11 cellular contexts compared by ENCODE assay signal in the genomic region with DNA sequence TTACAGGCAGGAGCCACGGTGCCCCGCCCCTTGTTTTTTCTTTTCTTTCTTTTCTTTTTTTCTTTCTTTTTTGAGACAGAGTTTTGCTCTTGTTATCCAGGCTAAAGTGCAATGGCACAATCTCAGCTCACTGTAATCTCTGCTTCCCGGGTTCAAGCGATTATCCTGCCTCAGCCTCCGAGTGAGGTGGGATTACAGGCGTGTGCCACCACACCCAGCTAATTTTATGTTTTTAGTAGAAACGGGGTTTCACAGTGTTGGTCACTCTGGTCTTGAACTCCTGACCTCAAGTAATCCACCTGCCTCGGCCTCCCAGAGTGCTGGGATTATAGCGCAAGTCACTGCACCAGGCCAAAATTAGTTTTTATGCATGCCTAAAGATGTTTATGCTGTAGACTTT. TPM values are rescaled to one million over a fixed set of nuclear protein-coding genes. Genes with fewer than 3 reads are reported as not detected.
DNase-seq lines count a peak whose midpoint lies in the region; ATAC-seq, FAIRE-seq and TF ChIP-seq lines count a peak whose summit lies in the region.
"Had no signal": no experiment of that assay in that cellular context is flagged by ENCODE, and none has a peak within 500 bp of the region (broad histone marks: within the 10 kb centered on the region; RNA-seq: fewer than 3 reads in every experiment).

No MANE protein-coding gene starts in this region.

- DNase-seq in activated naive CD4-positive, alpha-beta T cell treated with anti-CD3 and anti-CD28 coated beads, Interleukin-2, amount 50 U/mL, for 16 hours, result no peak
- no peak for DNase-seq in SK-N-MC (ENCODE audit: low read depth, low spot score)
- DNase-seq in endothelial cell of umbilical vein (ENCODE audit: low read depth, low spot score), result no peak
- DNase-seq in smooth muscle cell (lab: John Stamatoyannopoulos, UW; ENCODE audit: unreplicated experiment), result no peak
- no peak for DNase-seq in CD8-positive, alpha-beta T cell
- DNase-seq in brain microvascular endothelial cell, result no peak
- no peak for DNase-seq in kidney
- DNase-seq: C1 segment of cervical spinal cord, NCI-H1105 had no signal

- H3K9me3 ChIP-seq in SK-N-MC (ENCODE audit: low read depth, low read length), result no peaks in the 10 kb centered on the region
- H3K9me3 ChIP-seq in endothelial cell of umbilical vein (replicated peaks; ENCODE audit: control insufficient read depth, insufficient read depth, low read length), result no peaks in the 10 kb centered on the region
- no peaks in the 10 kb centered on the region for H3K9me3 ChIP-seq in smooth muscle cell (replicated peaks; ENCODE audit: low read depth)
- H3K9me3 ChIP-seq in CD8-positive, alpha-beta T cell (ENCODE audit: low read length), result no peaks in the 10 kb centered on the region
- H3K9me3 ChIP-seq in kidney (ENCODE audit: control insufficient read depth in 1 of 2, low read length in 2 of 2), result no peaks in the 10 kb centered on the region

- peaks cover 68% of the 10 kb centered on the region for H3K36me3 ChIP-seq in SK-N-MC (ENCODE audit: insufficient read depth, low read length)
- peaks cover 21 to 30% of the 10 kb centered on the region in 2 experiments for H3K36me3 ChIP-seq in endothelial cell of umbilical vein (ENCODE audit: control insufficient read depth in 2 of 2, extremely low read depth in 1 of 2, insufficient read depth in 2 of 2, low read length in 2 of 2)
- peaks cover 9% of the 10 kb centered on the region for H3K36me3 ChIP-seq in smooth muscle cell (ENCODE audit: low read depth)
- H3K36me3 ChIP-seq in CD8-positive, alpha-beta T cell (ENCODE audit: insufficient read depth, low read length), result peaks cover 42% of the 10 kb centered on the region
- peaks cover 62% of the 10 kb centered on the region for H3K36me3 ChIP-seq in brain microvascular endothelial cell (replicated peaks)
- peaks cover 26 to 55% of the 10 kb centered on the region in 2 donors for H3K36me3 ChIP-seq in kidney (ENCODE audit: control insufficient read depth in 1 of 2, insufficient read depth in 2 of 2, low read length in 2 of 2)

- H2AFZ ChIP-seq in endothelial cell of umbilical vein (ENCODE audit: low read depth, low read length) (no peak overlapping the region), smooth muscle cell (ENCODE audit: low read depth) (no peak overlapping the region)

- H3K36me3 Mint-ChIP-seq in activated naive CD4-positive, alpha-beta T cell treated with anti-CD3 and anti-CD28 coated beads, Interleukin-2, amount 50 U/mL, for 24 hours, result peaks cover 30% of the 10 kb centered on the region
- peaks cover 70% of the 10 kb centered on the region for H3K36me3 Mint-ChIP-seq in CD8-positive, alpha-beta T cell

- intact Hi-C loops in endothelial cell of umbilical vein (cut with micrococcal nuclease) (no loop called here), kidney (cut with DNase I) (no loop called here)
- intact Hi-C loops in CD8-positive, alpha-beta T cell (cut with DNase I, micrococcal nuclease), result loop anchor here in 1 of 2 experiments (5.0 kb wide), 1 partner anchor 205 kb away; the partner anchor contains the start of gene FYTTD1

- H3K9me3 Mint-ChIP-seq in activated naive CD4-positive, alpha-beta T cell treated with anti-CD3 and anti-CD28 coated beads, Interleukin-2, amount 50 U/mL, for 24 hours, result no peaks in the 10 kb centered on the region
- H3K9me3 Mint-ChIP-seq in CD8-positive, alpha-beta T cell, result no peaks in the 10 kb centered on the region

- H3K9me1 ChIP-seq in endothelial cell of umbilical vein (replicated peaks; ENCODE audit: control insufficient read depth, extremely low read depth, insufficient read depth, low read length), result no peaks in the 10 kb centered on the region

- POLR2A ChIA-PET in endothelial cell of umbilical vein (lab: Charles Lee), result no interaction called here
- POLR2A ChIA-PET in CD8-positive, alpha-beta T cell (lab: Charles Lee), result no interaction called here

- no peaks in the 10 kb centered on the region for H3K27me3 Mint-ChIP-seq in activated naive CD4-positive, alpha-beta T cell treated with anti-CD3 and anti-CD28 coated beads, Interleukin-2, amount 50 U/mL, for 24 hours
- no peaks in the 10 kb centered on the region for H3K27me3 Mint-ChIP-seq in CD8-positive, alpha-beta T cell (ENCODE audit: low read depth)

- ATAC-seq in CD8-positive, alpha-beta T cell, result no peak

- WGBS in smooth muscle cell (ENCODE audit: low lambda C conversion rate), result 95% methylated on average over 9 of the region's 9 CpGs

- peak overlapping the region; percentile 93 for H3K4me3 ChIP-seq in SK-N-MC
- no peak overlapping the region for H3K4me3 ChIP-seq in endothelial cell of umbilical vein (replicated peaks in 1 of 3; ENCODE audit: insufficient read depth in 1 of 3, low read depth in 1 of 3, low read length in 3 of 3)
- peak overlapping the region; percentile 94 for H3K4me3 ChIP-seq in smooth muscle cell
- no peak overlapping the region for H3K4me3 ChIP-seq in CD8-positive, alpha-beta T cell (ENCODE audit: low read depth, low read length)
- H3K4me3 ChIP-seq in brain microvascular endothelial cell (ENCODE audit: low read depth, low read length), result no peak overlapping the region
- H3K4me3 ChIP-seq in kidney (ENCODE audit: low read length in 2 of 2), result no peak overlapping the region

- FAIRE-seq in endothelial cell of umbilical vein (lab: Jason Lieb, UNC) (peak; percentile 26), kidney (lab: Jason Lieb, UNC) (no peak)
- FAIRE-seq: GM19239 had no signal

- H3K9ac ChIP-seq in SK-N-MC (ENCODE audit: insufficient read length) (peak overlapping the region; percentile 100), endothelial cell of umbilical vein (replicated peaks; ENCODE audit: extremely low read depth, insufficient read depth, low read length) (no peak overlapping the region), smooth muscle cell (ENCODE audit: low read depth) (no peak overlapping the region), kidney (ENCODE audit: low read length in 2 of 2) (no peak overlapping the region)

- H3K27me3 ChIP-seq in endothelial cell of umbilical vein (ENCODE audit: control insufficient read depth in 2 of 2, insufficient read depth in 2 of 2, low read length in 2 of 2) (no peaks in the 10 kb centered on the region), smooth muscle cell (ENCODE audit: low read depth) (no peaks in the 10 kb centered on the region), brain microvascular endothelial cell (replicated peaks) (no peaks in the 10 kb centered on the region)
- no peaks in the 10 kb centered on the region for H3K27me3 ChIP-seq in CD8-positive, alpha-beta T cell (ENCODE audit: insufficient read depth, low read length)

- no peak for TF ChIP-seq CTCF in endothelial cell of umbilical vein (IDR thresholded peaks at IDR 0.05; ENCODE audit: extremely low read depth in 1 of 2, insufficient read depth in 1 of 2, low read depth in 1 of 2, low read length in 2 of 2)
- TF ChIP-seq CTCF in smooth muscle cell (IDR thresholded peaks at IDR 0.05; ENCODE audit: borderline replicate concordance, insufficient read depth, poor library complexity, severe bottlenecking), result no peak
- no peak for TF ChIP-seq CTCF in CD8-positive, alpha-beta T cell (IDR thresholded peaks at IDR 0.05)
- TF ChIP-seq CTCF in brain microvascular endothelial cell (IDR thresholded peaks at IDR 0.05; ENCODE audit: low read depth, low read length, missing control alignments), result no peak
- no peak for TF ChIP-seq CTCF in kidney (IDR thresholded peaks at IDR 0.05; ENCODE audit: borderline replicate concordance, extremely low read depth, insufficient read depth)

- peaks cover 59% of the 10 kb centered on the region for H3F3A ChIP-seq in smooth muscle cell (ENCODE audit: low read depth)

- H3K4me2 ChIP-seq in endothelial cell of umbilical vein (ENCODE audit: insufficient read depth, low read length) (peak overlapping the region; percentile 18), smooth muscle cell (peak overlapping the region; percentile 97)

- dilution Hi-C loops in endothelial cell of umbilical vein (cut with MboI; ENCODE audit: extremely low pct_ligation_motif_present, low sequenced_read_pairs), result no loop called here

- no peak for TF ChIP-seq POLR2A in endothelial cell of umbilical vein (IDR thresholded peaks at IDR 0.05; ENCODE audit: low read depth, low read length)

- in situ Hi-C loops in brain microvascular endothelial cell (cut with HindIII; ENCODE audit: low pct_ligation_motif_present, low sequenced_read_pairs), result no loop called here

- H3K4me3 Mint-ChIP-seq in activated naive CD4-positive, alpha-beta T cell treated with anti-CD3 and anti-CD28 coated beads, Interleukin-2, amount 50 U/mL, for 24 hours, result peak overlapping the region; percentile 96
- no peak overlapping the region for H3K4me3 Mint-ChIP-seq in CD8-positive, alpha-beta T cell

- H3K27ac Mint-ChIP-seq in activated naive CD4-positive, alpha-beta T cell treated with anti-CD3 and anti-CD28 coated beads, Interleukin-2, amount 50 U/mL, for 24 hours, result peak overlapping the region; percentile 51
- H3K27ac Mint-ChIP-seq in CD8-positive, alpha-beta T cell, result no peak overlapping the region

- peak overlapping the region; percentile 93 for H3K27ac ChIP-seq in SK-N-MC
- no peak overlapping the region for H3K27ac ChIP-seq in endothelial cell of umbilical vein (ENCODE audit: insufficient read depth, low read depth, low read length)
- H3K27ac ChIP-seq in smooth muscle cell (ENCODE audit: low read depth), result peak overlapping the region; percentile 98
- H3K27ac ChIP-seq in CD8-positive, alpha-beta T cell (ENCODE audit: low read depth, low read length), result no peak overlapping the region
- no peak overlapping the region for H3K27ac ChIP-seq in brain microvascular endothelial cell
- H3K27ac ChIP-seq in kidney (ENCODE audit: low read depth in 2 of 2, low read length in 2 of 2), result no peak overlapping the region

- no TSS peak for BruUV-seq in endothelial cell of umbilical vein (replicated peaks; lab: Mats Ljungman, UMichigan)

- peaks cover 54% of the 10 kb centered on the region for H3K4me1 Mint-ChIP-seq in activated naive CD4-positive, alpha-beta T cell treated with anti-CD3 and anti-CD28 coated beads, Interleukin-2, amount 50 U/mL, for 24 hours
- H3K4me1 Mint-ChIP-seq in CD8-positive, alpha-beta T cell (ENCODE audit: low read depth), result peaks cover 55% of the 10 kb centered on the region

- CTCF ChIA-PET in endothelial cell of umbilical vein (lab: Charles Lee), result no interaction called here
- CTCF ChIA-PET in CD8-positive, alpha-beta T cell (lab: Charles Lee), result no interaction called here

- H3K4me1 ChIP-seq in endothelial cell of umbilical vein (ENCODE audit: control insufficient read depth, extremely low read depth, insufficient read depth, low read length) (peaks cover 23% of the 10 kb centered on the region), smooth muscle cell (ENCODE audit: low read depth) (peaks cover 21% of the 10 kb centered on the region), kidney (ENCODE audit: control insufficient read depth in 1 of 2, insufficient read depth in 1 of 2, low read depth in 1 of 2, low read length in 2 of 2) (peaks cover 2 to 15% of the 10 kb centered on the region in 2 donors)
- peaks cover 39% of the 10 kb centered on the region for H3K4me1 ChIP-seq in CD8-positive, alpha-beta T cell (ENCODE audit: insufficient read depth, low read length)

- peaks cover 46% of the 10 kb centered on the region for H3K79me2 ChIP-seq in endothelial cell of umbilical vein (ENCODE audit: control insufficient read depth, insufficient read depth, low read length)
- H3K79me2 ChIP-seq in smooth muscle cell (ENCODE audit: low read depth), result peaks cover 38% of the 10 kb centered on the region

- H4K20me1 ChIP-seq in endothelial cell of umbilical vein (replicated peaks; ENCODE audit: control insufficient read depth, extremely low read depth, insufficient read depth, low read length) (peaks cover 2% of the 10 kb centered on the region), smooth muscle cell (ENCODE audit: low read depth) (peaks cover 56% of the 10 kb centered on the region)

RNA-seq across cellular contexts. Expression of gene RPL35A, which starts 2.5 kb away (rescaled TPM):
- total RNA-seq in endothelial cell of umbilical vein, result 1,094 and 1,153 TPM in 2 replicates
- 359 and 566 TPM in 2 replicates for polyA plus RNA-seq in endothelial cell of umbilical vein
- polyA plus RNA-seq in endothelial cell of umbilical vein (2011; cell fraction: cytosol; rRNA removed), result 938 and 1,035 TPM in 2 replicates
- 333 and 371 TPM in 2 replicates for polyA plus RNA-seq in endothelial cell of umbilical vein (2011; cell fraction: nucleus; rRNA removed)
- 2,287 and 2,329 TPM in 2 replicates for polyA plus RNA-seq in endothelial cell of umbilical vein (2012)
- polyA minus RNA-seq in endothelial cell of umbilical vein, result 93.4 and 110 TPM in 2 replicates
- polyA minus RNA-seq in endothelial cell of umbilical vein (2011; cell fraction: cytosol; rRNA and poly(A)+ RNA removed), result 275 TPM
- polyA minus RNA-seq in endothelial cell of umbilical vein (2011; cell fraction: nucleus; rRNA and poly(A)+ RNA removed), result 54.9 and 75.5 TPM in 2 replicates
- 969 and 1,156 TPM in 2 replicates for total RNA-seq in smooth muscle cell
- 778 and 854 TPM in 2 replicates for polyA plus RNA-seq in smooth muscle cell
- total RNA-seq in CD8-positive, alpha-beta T cell, result 1,000 to 10,000 TPM; 2,004 to 2,100 TPM
- total RNA-seq in kidney, result 721 TPM
- 1,510 TPM for polyA plus RNA-seq in kidney (ENCODE audit: insufficient read depth, low read depth, low replicate concordance)

RNA-seq across cellular contexts. Expression of gene LMLN, which starts 7.6 kb away (rescaled TPM):
- total RNA-seq in endothelial cell of umbilical vein (6.5 and 9.0 TPM in 2 replicates), smooth muscle cell (5.0 and 7.8 TPM in 2 replicates), kidney (10.5 TPM)
- polyA plus RNA-seq in endothelial cell of umbilical vein (4.4 and 4.8 TPM in 2 replicates), smooth muscle cell (2.1 and 3.7 TPM in 2 replicates), kidney (ENCODE audit: insufficient read depth, low read depth, low replicate concordance) (1.6 TPM)
- 3.5 and 3.6 TPM in 2 replicates for polyA plus RNA-seq in endothelial cell of umbilical vein (2011; cell fraction: cytosol; rRNA removed)
- 4.6 and 6.4 TPM in 2 replicates for polyA plus RNA-seq in endothelial cell of umbilical vein (2011; cell fraction: nucleus; rRNA removed)
- polyA plus RNA-seq in endothelial cell of umbilical vein (2012), result 2.4 and 3.7 TPM in 2 replicates
- polyA minus RNA-seq in endothelial cell of umbilical vein, result 16.2 and 18.3 TPM in 2 replicates
- 3.0 TPM for polyA minus RNA-seq in endothelial cell of umbilical vein (2011; cell fraction: cytosol; rRNA and poly(A)+ RNA removed)
- 4.9 and 7.4 TPM in 2 replicates for polyA minus RNA-seq in endothelial cell of umbilical vein (2011; cell fraction: nucleus; rRNA and poly(A)+ RNA removed)
- total RNA-seq in CD8-positive, alpha-beta T cell, result 1 to 10 TPM; 4.4 to 6.4 TPM

Comparison
In these comparisons a context has a peak if more than half of its experiments do, and no peak if none do; other contexts are left out.
1. H3K27ac ChIP-seq: peak in SK-N-MC (single experiment) and smooth muscle cell (single experiment); none in endothelial cell of umbilical vein (single experiment), CD8-positive, alpha-beta T cell (single experiment), brain microvascular endothelial cell (single experiment) and kidney (0 of 2).
2. H3K4me3 ChIP-seq: peak in SK-N-MC (single experiment) and smooth muscle cell (single experiment); none in endothelial cell of umbilical vein (0 of 3), CD8-positive, alpha-beta T cell (single experiment), brain microvascular endothelial cell (single experiment) and kidney (0 of 2).